Comparison of ENCODE assay signal across 16 cellular contexts in genomic region chr2:45748239-45748638, GRCh38.
A peak's percentile ranks its signal among the peaks of the same experiment; 100 is the strongest.
DNase-seq lines count a peak whose midpoint lies in the region; ATAC-seq and TF ChIP-seq lines count a peak whose summit lies in the region.
"Had no signal": no experiment of that assay in that cellular context is flagged by ENCODE, and none has a peak within 500 bp of the region (broad histone marks: within the 10 kb centered on the region; RNA-seq: fewer than 3 reads in every experiment).

No MANE protein-coding gene starts in this region.

- 57 to 83% (median 67%) methylated on average over 8 of the region's 8 CpGs for WGBS in spleen, 5 donors

- DNase-seq in EL (peak; percentile 91), fibroblast of pulmonary artery (ENCODE audit: low read depth) (peak; percentile 40), smooth muscle cell of the brain vasculature (ENCODE audit: low read depth, low spot score) (peak; percentile 32), nephron progenitor cell (no peak), NCI-H69 (lab: John Stamatoyannopoulos, UW) (no peak), spleen (no peak)
- DNase-seq: CD4-positive, alpha-beta memory T cell; kidney; mucosa of descending colon; NCI-H1417 treated with DMSO at 0.1 percent for 48 hours; NCI-H510A; tibial artery had no signal

- H3K27ac Mint-ChIP-seq in nephron progenitor cell: no peak overlapping the region
- H3K27ac Mint-ChIP-seq: CD4-positive, alpha-beta memory T cell had no signal

- H3K36me3 ChIP-seq in spleen: no peaks in the 10 kb centered on the region
- H3K36me3 ChIP-seq: ascending aorta, prostate gland, tibial artery had no signal

- peaks cover 8% of the 10 kb centered on the region for H3K36me3 Mint-ChIP-seq in nephron progenitor cell (ENCODE audit: low read depth)

- no peak for TF ChIP-seq POLR2A in spleen (IDR thresholded peaks at IDR 0.05)

- peaks cover 5% of the 10 kb centered on the region for H3K4me1 Mint-ChIP-seq in nephron progenitor cell

- H3K4me3 Mint-ChIP-seq in nephron progenitor cell: no peak overlapping the region
- H3K4me3 Mint-ChIP-seq: CD4-positive, alpha-beta memory T cell had no signal

- peak; percentile 93 for ATAC-seq in SK-N-SH treated with all-trans-retinoic acid at 6 μM for 48 hours
- no peak for ATAC-seq in HG02981 (IDR thresholded peaks at IDR 0.05; ENCODE audit: unreplicated experiment)
- ATAC-seq: mucosa of descending colon had no signal

- no peaks in the 10 kb centered on the region for H3K27me3 ChIP-seq in spleen (replicated peaks in 1 of 7)
- H3K27me3 ChIP-seq: ascending aorta, tibial artery had no signal

- peaks cover 0 to 10% (median 6%) of the 10 kb centered on the region in 8 donors for H3K9me3 ChIP-seq in spleen
- H3K9me3 ChIP-seq: ascending aorta, mucosa of descending colon, prostate gland had no signal

- TF ChIP-seq CTCF in fibroblast of pulmonary artery (IDR thresholded peaks at IDR 0.05; ENCODE audit: low read length, missing control alignments) (no peak), nephron progenitor cell (IDR thresholded peaks at IDR 0.05) (no peak), spleen (IDR thresholded peaks at IDR 0.05 in 8 of 11, conservative IDR thresholded peaks at IDR 0.05 in 3 of 11) (no peak)

- H3K4me3 ChIP-seq in fibroblast of pulmonary artery (replicated peaks; ENCODE audit: low read depth, low read length) (no peak overlapping the region), spleen (no peak overlapping the region)
- H3K4me3 ChIP-seq: ascending aorta, mucosa of descending colon, prostate gland, tibial artery had no signal

- H3K9me3 Mint-ChIP-seq in nephron progenitor cell: peaks cover 20% of the 10 kb centered on the region

- intact Hi-C loops in spleen (cut with DNase I; ENCODE audit: low total_unique reads): no loop called here

- peaks cover 10% of the 10 kb centered on the region for H3K27me3 Mint-ChIP-seq in nephron progenitor cell (ENCODE audit: low read depth, poor library complexity)
- H3K27me3 Mint-ChIP-seq: CD4-positive, alpha-beta memory T cell had no signal

- H3K4me1 ChIP-seq in spleen: peaks cover 0 to 39% (median 7%) of the 10 kb centered on the region in 6 donors
- H3K4me1 ChIP-seq: ascending aorta had no signal

- H3K27ac ChIP-seq in spleen: no peak overlapping the region
- H3K27ac ChIP-seq: ascending aorta, prostate gland, tibial artery had no signal

TF ChIP-seq in SK-N-SH treated with all-trans-retinoic acid at 6 μM for 48 hours, 23 proteins besides CTCF, POLR2A, EP300 and RAD21:
- no peak for TF ChIP-seq OSR1 (CRISPR knock-in tag; IDR thresholded peaks at IDR 0.05)
- 0 out of 2 replicates have a peak, but pooled peaks have one; percentile 14 for TF ChIP-seq ISL1 (CRISPR knock-in tag; IDR thresholded peaks at IDR 0.05)
- TF ChIP-seq TSHZ2 (CRISPR knock-in tag; IDR thresholded peaks at IDR 0.05): peak; percentile 61; the same call in 1 of the 2 replicates
- TF ChIP-seq CSDC2 (CRISPR knock-in tag; IDR thresholded peaks at IDR 0.05): no peak
- TF ChIP-seq ZNF8 (CRISPR knock-in tag; IDR thresholded peaks at IDR 0.05): peak; percentile 32; the same call in 1 of the 2 replicates
- TF ChIP-seq TCF4 (CRISPR knock-in tag; IDR thresholded peaks at IDR 0.05; ENCODE audit: borderline replicate concordance): peak; percentile 85
- TF ChIP-seq, protein P1, sequence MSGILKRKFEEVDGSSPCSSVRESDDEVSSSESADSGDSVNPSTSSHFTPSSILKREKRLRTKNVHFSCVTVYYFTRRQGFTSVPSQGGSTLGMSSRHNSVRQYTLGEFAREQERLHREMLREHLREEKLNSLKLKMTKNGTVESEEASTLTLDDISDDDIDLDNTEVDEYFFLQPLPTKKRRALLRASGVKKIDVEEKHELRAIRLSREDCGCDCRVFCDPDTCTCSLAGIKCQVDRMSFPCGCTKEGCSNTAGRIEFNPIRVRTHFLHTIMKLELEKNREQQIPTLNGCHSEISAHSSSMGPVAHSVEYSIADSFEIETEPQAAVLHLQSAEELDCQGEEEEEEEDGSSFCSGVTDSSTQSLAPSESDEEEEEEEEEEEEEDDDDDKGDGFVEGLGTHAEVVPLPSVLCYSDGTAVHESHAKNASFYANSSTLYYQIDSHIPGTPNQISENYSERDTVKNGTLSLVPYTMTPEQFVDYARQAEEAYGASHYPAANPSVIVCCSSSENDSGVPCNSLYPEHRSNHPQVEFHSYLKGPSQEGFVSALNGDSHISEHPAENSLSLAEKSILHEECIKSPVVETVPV (CRISPR knock-in tag; IDR thresholded peaks at IDR 0.05): no peak
- no peak for TF ChIP-seq ZFP3 (CRISPR knock-in tag; IDR thresholded peaks at IDR 0.05)
- no peak for TF ChIP-seq TOX (CRISPR knock-in tag; IDR thresholded peaks at IDR 0.05; ENCODE audit: borderline replicate concordance)

Comparison
In these comparisons a context has a peak if more than half of its experiments do, and no peak if none do; other contexts are left out.
1. DNase-seq: peak in EL (single experiment), fibroblast of pulmonary artery (single experiment) and smooth muscle cell of the brain vasculature (single experiment); none in nephron progenitor cell (single experiment), NCI-H69 (single experiment) and spleen (single experiment).